In the genomic region with DNA sequence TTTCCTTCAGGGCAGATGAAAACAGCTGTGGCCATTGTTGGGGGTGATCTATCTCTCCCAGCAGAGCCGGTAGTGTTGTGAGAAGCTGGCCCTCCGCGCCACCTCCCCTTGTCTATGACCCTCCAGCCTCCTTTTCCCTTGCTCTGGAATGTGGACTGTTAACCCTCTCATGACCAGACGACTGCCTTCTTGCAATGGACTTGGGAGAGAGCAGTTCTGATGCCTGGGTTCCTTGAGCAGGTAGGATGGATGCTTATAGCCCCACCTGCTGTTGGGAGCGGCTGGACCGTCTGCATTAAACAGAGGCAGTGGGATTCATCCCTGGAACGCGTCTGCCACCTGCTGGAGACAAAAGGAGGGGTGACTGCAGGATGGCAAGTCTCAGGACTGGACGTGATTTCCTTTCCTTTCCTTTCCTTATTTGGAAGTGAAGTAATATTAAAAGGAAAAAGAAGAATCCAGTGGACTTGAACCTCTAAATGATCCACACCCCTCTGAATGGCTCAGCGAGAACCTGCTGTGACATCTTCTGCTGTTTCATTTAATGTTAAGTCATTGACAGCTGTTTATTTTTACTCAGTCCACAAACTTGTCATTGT, we compare ENCODE assay signal across 1 cellular context.
TF ChIP-seq lines count a peak whose summit lies in the region.

No MANE protein-coding gene starts in this region.

TF ChIP-seq in HepG2, 621 proteins besides CTCF, POLR2A, EP300 and RAD21 (continued from another document and continues in another):
- TF ChIP-seq MAFF (IDR thresholded peaks at IDR 0.05; ENCODE audit: low read depth, low read length): no peak
- no peak for TF ChIP-seq MTF2 (CRISPR knock-in tag; IDR thresholded peaks at IDR 0.05; ENCODE audit: borderline replicate concordance)
- no peak for TF ChIP-seq ZNF644 (CRISPR knock-in tag; IDR thresholded peaks at IDR 0.05; ENCODE audit: low read depth)
- TF ChIP-seq, protein P1, sequence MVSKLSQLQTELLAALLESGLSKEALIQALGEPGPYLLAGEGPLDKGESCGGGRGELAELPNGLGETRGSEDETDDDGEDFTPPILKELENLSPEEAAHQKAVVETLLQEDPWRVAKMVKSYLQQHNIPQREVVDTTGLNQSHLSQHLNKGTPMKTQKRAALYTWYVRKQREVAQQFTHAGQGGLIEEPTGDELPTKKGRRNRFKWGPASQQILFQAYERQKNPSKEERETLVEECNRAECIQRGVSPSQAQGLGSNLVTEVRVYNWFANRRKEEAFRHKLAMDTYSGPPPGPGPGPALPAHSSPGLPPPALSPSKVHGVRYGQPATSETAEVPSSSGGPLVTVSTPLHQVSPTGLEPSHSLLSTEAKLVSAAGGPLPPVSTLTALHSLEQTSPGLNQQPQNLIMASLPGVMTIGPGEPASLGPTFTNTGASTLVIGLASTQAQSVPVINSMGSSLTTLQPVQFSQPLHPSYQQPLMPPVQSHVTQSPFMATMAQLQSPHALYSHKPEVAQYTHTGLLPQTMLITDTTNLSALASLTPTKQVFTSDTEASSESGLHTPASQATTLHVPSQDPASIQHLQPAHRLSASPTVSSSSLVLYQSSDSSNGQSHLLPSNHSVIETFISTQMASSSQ (IDR thresholded peaks at IDR 0.05; ENCODE audit: low read depth): no peak
- TF ChIP-seq, protein P1 (CRISPR knock-in tag; IDR thresholded peaks at IDR 0.05; ENCODE audit: borderline replicate concordance): no peak
- peak; percentile 74 for TF ChIP-seq ZFP36 (IDR thresholded peaks at IDR 0.05; ENCODE audit: borderline replicate concordance, low read depth, low read length, partially characterized antibody)
- TF ChIP-seq MTF1 (CRISPR knock-in tag; IDR thresholded peaks at IDR 0.05): no peak
- TF ChIP-seq, protein P2, sequence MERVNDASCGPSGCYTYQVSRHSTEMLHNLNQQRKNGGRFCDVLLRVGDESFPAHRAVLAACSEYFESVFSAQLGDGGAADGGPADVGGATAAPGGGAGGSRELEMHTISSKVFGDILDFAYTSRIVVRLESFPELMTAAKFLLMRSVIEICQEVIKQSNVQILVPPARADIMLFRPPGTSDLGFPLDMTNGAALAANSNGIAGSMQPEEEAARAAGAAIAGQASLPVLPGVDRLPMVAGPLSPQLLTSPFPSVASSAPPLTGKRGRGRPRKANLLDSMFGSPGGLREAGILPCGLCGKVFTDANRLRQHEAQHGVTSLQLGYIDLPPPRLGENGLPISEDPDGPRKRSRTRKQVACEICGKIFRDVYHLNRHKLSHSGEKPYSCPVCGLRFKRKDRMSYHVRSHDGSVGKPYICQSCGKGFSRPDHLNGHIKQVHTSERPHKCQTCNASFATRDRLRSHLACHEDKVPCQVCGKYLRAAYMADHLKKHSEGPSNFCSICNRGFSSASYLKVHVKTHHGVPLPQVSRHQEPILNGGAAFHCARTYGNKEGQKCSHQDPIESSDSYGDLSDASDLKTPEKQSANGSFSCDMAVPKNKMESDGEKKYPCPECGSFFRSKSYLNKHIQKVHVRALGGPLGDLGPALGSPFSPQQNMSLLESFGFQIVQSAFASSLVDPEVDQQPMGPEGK (CRISPR knock-in tag; IDR thresholded peaks at IDR 0.05): peak; percentile 57; the same call in 1 of the 2 replicates
- no peak for TF ChIP-seq MTA3 (CRISPR knock-in tag; IDR thresholded peaks at IDR 0.05)
- TF ChIP-seq ZNF24 (IDR thresholded peaks at IDR 0.05): 0 out of 2 replicates have a peak, but pooled peaks have one; percentile 34
- TF ChIP-seq TBX3 (IDR thresholded peaks at IDR 0.05; ENCODE audit: borderline replicate concordance): no peak
- TF ChIP-seq TSC22D2 (CRISPR knock-in tag; IDR thresholded peaks at IDR 0.05; ENCODE audit: borderline replicate concordance): 0 out of 2 replicates have a peak, but pooled peaks have one; percentile 40
- TF ChIP-seq ZFYVE20 (CRISPR knock-in tag; IDR thresholded peaks at IDR 0.05; ENCODE audit: borderline replicate concordance, low read depth): no peak
- no peak for TF ChIP-seq POLR2G (IDR thresholded peaks at IDR 0.05; ENCODE audit: low read depth, low read length)
- TF ChIP-seq ZNF564 (CRISPR knock-in tag; IDR thresholded peaks at IDR 0.05): no peak
- 0 out of 2 replicates have a peak, but pooled peaks have one; percentile 40 for TF ChIP-seq ZNF335 (CRISPR knock-in tag; IDR thresholded peaks at IDR 0.05)
- TF ChIP-seq RORA (CRISPR knock-in tag; IDR thresholded peaks at IDR 0.05): no peak
- TF ChIP-seq, protein P3, sequence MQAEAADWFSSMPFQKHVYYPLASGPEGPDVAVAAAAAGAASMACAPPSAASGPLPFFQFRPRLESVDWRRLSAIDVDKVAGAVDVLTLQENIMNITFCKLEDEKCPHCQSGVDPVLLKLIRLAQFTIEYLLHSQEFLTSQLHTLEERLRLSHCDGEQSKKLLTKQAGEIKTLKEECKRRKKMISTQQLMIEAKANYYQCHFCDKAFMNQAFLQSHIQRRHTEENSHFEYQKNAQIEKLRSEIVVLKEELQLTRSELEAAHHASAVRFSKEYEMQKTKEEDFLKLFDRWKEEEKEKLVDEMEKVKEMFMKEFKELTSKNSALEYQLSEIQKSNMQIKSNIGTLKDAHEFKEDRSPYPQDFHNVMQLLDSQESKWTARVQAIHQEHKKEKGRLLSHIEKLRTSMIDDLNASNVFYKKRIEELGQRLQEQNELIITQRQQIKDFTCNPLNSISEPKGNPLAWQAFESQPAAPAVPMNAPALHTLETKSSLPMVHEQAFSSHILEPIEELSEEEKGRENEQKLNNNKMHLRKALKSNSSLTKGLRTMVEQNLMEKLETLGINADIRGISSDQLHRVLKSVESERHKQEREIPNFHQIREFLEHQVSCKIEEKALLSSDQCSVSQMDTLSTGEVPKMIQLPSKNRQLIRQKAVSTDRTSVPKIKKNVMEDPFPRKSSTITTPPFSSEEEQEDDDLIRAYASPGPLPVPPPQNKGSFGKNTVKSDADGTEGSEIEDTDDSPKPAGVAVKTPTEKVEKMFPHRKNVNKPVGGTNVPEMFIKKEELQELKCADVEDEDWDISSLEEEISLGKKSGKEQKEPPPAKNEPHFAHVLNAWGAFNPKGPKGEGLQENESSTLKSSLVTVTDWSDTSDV (CRISPR knock-in tag; IDR thresholded peaks at IDR 0.05): no peak
- TF ChIP-seq, protein P4, sequence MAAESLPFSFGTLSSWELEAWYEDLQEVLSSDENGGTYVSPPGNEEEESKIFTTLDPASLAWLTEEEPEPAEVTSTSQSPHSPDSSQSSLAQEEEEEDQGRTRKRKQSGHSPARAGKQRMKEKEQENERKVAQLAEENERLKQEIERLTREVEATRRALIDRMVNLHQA (CRISPR knock-in tag; IDR thresholded peaks at IDR 0.05): no peak
- TF ChIP-seq CHD4 (IDR thresholded peaks at IDR 0.05; ENCODE audit: borderline replicate concordance, low read length): no peak
- no peak for TF ChIP-seq PRMT3 (CRISPR knock-in tag; IDR thresholded peaks at IDR 0.05; ENCODE audit: borderline replicate concordance, low read depth)
- peak; percentile 57; the same call in 1 of the 2 replicates for TF ChIP-seq SAP130 (CRISPR knock-in tag; IDR thresholded peaks at IDR 0.05; ENCODE audit: low read depth)
- no peak for TF ChIP-seq ZNF343 (CRISPR knock-in tag; IDR thresholded peaks at IDR 0.05)
- TF ChIP-seq CCAR2 (optimal IDR thresholded peaks at IDR 0.05; ENCODE audit: low read depth, low read length): no peak
- no peak for TF ChIP-seq ZSCAN22 (CRISPR knock-in tag; IDR thresholded peaks at IDR 0.05)
- TF ChIP-seq, protein P5, sequence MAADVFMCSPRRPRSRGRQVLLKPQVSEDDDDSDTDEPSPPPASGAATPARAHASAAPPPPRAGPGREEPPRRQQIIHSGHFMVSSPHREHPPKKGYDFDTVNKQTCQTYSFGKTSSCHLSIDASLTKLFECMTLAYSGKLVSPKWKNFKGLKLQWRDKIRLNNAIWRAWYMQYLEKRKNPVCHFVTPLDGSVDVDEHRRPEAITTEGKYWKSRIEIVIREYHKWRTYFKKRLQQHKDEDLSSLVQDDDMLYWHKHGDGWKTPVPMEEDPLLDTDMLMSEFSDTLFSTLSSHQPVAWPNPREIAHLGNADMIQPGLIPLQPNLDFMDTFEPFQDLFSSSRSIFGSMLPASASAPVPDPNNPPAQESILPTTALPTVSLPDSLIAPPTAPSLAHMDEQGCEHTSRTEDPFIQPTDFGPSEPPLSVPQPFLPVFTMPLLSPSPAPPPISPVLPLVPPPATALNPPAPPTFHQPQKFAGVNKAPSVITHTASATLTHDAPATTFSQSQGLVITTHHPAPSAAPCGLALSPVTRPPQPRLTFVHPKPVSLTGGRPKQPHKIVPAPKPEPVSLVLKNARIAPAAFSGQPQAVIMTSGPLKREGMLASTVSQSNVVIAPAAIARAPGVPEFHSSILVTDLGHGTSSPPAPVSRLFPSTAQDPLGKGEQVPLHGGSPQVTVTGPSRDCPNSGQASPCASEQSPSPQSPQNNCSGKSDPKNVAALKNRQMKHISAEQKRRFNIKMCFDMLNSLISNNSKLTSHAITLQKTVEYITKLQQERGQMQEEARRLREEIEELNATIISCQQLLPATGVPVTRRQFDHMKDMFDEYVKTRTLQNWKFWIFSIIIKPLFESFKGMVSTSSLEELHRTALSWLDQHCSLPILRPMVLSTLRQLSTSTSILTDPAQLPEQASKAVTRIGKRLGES (CRISPR knock-in tag; IDR thresholded peaks at IDR 0.05; ENCODE audit: borderline replicate concordance): no peak
- TF ChIP-seq ZNF296 (CRISPR knock-in tag; conservative IDR thresholded peaks at IDR 0.05): no peak
- TF ChIP-seq FOXM1 (CRISPR knock-in tag; IDR thresholded peaks at IDR 0.05): no peak
- TF ChIP-seq KDM1A (CRISPR knock-in tag; IDR thresholded peaks at IDR 0.05): 0 out of 2 replicates have a peak, but pooled peaks have one; percentile 52
- peak; percentile 98 for TF ChIP-seq JARID2 (CRISPR knock-in tag; IDR thresholded peaks at IDR 0.05; ENCODE audit: insufficient replicate concordance)
- TF ChIP-seq JUNB (CRISPR knock-in tag; IDR thresholded peaks at IDR 0.05; ENCODE audit: borderline replicate concordance): no peak
- no peak for TF ChIP-seq AGO2 (optimal IDR thresholded peaks at IDR 0.05; ENCODE audit: low read depth, low read length)
- TF ChIP-seq, protein P6, sequence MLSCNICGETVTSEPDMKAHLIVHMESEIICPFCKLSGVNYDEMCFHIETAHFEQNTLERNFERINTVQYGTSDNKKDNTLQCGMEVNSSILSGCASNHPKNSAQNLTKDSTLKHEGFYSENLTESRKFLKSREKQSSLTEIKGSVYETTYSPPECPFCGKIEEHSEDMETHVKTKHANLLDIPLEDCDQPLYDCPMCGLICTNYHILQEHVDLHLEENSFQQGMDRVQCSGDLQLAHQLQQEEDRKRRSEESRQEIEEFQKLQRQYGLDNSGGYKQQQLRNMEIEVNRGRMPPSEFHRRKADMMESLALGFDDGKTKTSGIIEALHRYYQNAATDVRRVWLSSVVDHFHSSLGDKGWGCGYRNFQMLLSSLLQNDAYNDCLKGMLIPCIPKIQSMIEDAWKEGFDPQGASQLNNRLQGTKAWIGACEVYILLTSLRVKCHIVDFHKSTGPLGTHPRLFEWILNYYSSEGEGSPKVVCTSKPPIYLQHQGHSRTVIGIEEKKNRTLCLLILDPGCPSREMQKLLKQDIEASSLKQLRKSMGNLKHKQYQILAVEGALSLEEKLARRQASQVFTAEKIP (CRISPR knock-in tag; IDR thresholded peaks at IDR 0.05; ENCODE audit: borderline replicate concordance): no peak
- no peak for TF ChIP-seq SRY (CRISPR knock-in tag; IDR thresholded peaks at IDR 0.05)
- TF ChIP-seq ZNF773 (CRISPR knock-in tag; IDR thresholded peaks at IDR 0.05; ENCODE audit: borderline replicate concordance): no peak
- peak; percentile 57; the same call in 1 of the 2 replicates for TF ChIP-seq MEF2D (CRISPR knock-in tag; IDR thresholded peaks at IDR 0.05)
